ENCODE assay signal across 27 cellular contexts in genomic region chr10:77144664-77145063, GRCh38.
"Had no signal": no experiment of that assay in that cellular context is flagged by ENCODE, and none has a peak within 500 bp of the region (broad histone marks: within the 10 kb centered on the region; RNA-seq: fewer than 3 reads in every experiment).

No MANE protein-coding gene starts in this region.

- H3K36me3 ChIP-seq: vagina had no signal

- ATAC-seq: activated CD8-positive, alpha-beta T cell treated with anti-CD3 and anti-CD28 coated beads for 36 hours; activated T-cell treated with anti-CD3 and anti-CD28 coated beads, Interleukin-2, amount 50 U/mL, for 4 hours; activated T-helper 17 cell treated with anti-CD3 and anti-CD28 coated beads, Interleukin-2, amount 50 U/mL, for 72 hours; left cardiac atrium; left ventricle myocardium superior; mucosa of descending colon; natural killer cell treated with Interleukin-12 subunit alpha and Interleukin-12 subunit beta and Interleukin-15 and Interleukin-18, amount 100 ng/mL, for 72 hours; sciatic nerve; stimulated activated memory B cell treated with anti-CD40 and anti-IgM and Interleukin-4, amounts not matched to agents 10 μg/mL and 1 μg/mL and 100 μg/mL, for 72 hours; stimulated activated naive CD8-positive, alpha-beta T cell treated with anti-CD3 and anti-CD28 coated beads, Interleukin-15, amount 100 ng/mL, for 72 hours; WTC11 had no signal

- H3K27me3 ChIP-seq: vagina had no signal

- H3K9me3 ChIP-seq: mucosa of descending colon, vagina had no signal

- DNase-seq: activated CD4-positive, alpha-beta T cell treated with anti-CD3 and anti-CD28 coated beads, Interleukin-2, amount 50 U/mL, for 1 hour; activated CD8-positive, alpha-beta T cell treated with anti-CD3 and anti-CD28 coated beads for 36 hours; activated gamma-delta T cell treated with Interleukin-2 at 50 U/mL for 16 hours; activated naive CD4-positive, alpha-beta T cell treated with anti-CD3 and anti-CD28 coated beads, Interleukin-2, amount 50 U/mL, for 16 hours; activated T-cell treated with anti-CD3 and anti-CD28 coated beads, Interleukin-2, amount 50 U/mL, for 4 hours; amygdala; foreskin fibroblast; head of caudate nucleus; hippocampal formation; left cardiac atrium; left ventricle myocardium superior; mucosa of descending colon; posterior cingulate gyrus; stimulated activated CD4-positive, alpha-beta T cell treated with anti-CD3 and anti-CD28 coated beads, Interleukin-12 subunit alpha, Interleukin-12 subunit beta, amount 100 ng/mL, for 4 hours; stimulated activated CD4-positive, alpha-beta T cell treated with anti-CD3 and anti-CD28 coated beads, Interleukin-4, amount 100 ng/mL, for 24 hours; stimulated activated CD8-positive, alpha-beta memory T cell treated with anti-CD3 and anti-CD28 coated beads, Interleukin-4, amount 100 ng/mL, for 48 hours; stimulated activated naive CD8-positive, alpha-beta T cell treated with anti-CD3 and anti-CD28 coated beads, Interleukin-15, amount 100 ng/mL, for 72 hours; substantia nigra had no signal

- FAIRE-seq: endothelial cell of umbilical vein, keratinocyte had no signal

- H3K4me1 ChIP-seq: vagina had no signal

- H3K4me3 ChIP-seq: mucosa of descending colon, skin epidermis, vagina had no signal

- H3K27ac ChIP-seq: skin epidermis, vagina had no signal
